2 cellular contexts compared by ENCODE assay signal in the genomic region with DNA sequence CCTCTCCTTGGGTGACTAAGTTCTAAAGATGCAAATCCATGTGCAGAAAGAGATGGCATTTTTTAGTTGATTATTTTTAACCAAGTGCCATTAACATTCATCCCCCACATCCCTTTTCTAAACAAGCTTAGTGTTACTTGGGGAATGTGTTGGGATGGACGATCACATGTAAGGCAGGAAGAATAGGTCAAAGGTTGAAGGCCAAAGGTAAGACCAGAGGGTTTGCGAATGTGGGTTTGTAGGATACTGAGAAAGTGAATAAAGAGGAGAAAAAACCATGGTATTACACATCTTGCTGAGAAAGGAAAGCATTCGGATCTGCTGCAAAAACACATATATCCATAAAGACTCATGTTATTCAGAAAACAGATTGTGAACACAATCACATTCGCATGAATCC.
TF ChIP-seq lines count a peak whose summit lies in the region.

No MANE protein-coding gene starts in this region.

TF ChIP-seq in IMR-90, 13 proteins besides CTCF, POLR2A, EP300 and RAD21 (continued from another document):
- no peak for TF ChIP-seq ELK1 (IDR thresholded peaks at IDR 0.05; ENCODE audit: borderline replicate concordance, low read depth, low read length)
- TF ChIP-seq MAFK (IDR thresholded peaks at IDR 0.05; ENCODE audit: low read depth, low read length), result no peak
- TF ChIP-seq NFE2L2 (IDR thresholded peaks at IDR 0.05; ENCODE audit: low read depth, low read length), result no peak
- no peak for TF ChIP-seq FOS (IDR thresholded peaks at IDR 0.05; ENCODE audit: low read depth, low read length)
- TF ChIP-seq RFX5 (IDR thresholded peaks at IDR 0.05; ENCODE audit: low read depth, low read length), result no peak
- no peak for TF ChIP-seq SMC3 (IDR thresholded peaks at IDR 0.05; ENCODE audit: low read depth, low read length)
- TF ChIP-seq CHD1 (IDR thresholded peaks at IDR 0.05; ENCODE audit: low read depth, low read length), result no peak
- TF ChIP-seq MAZ (IDR thresholded peaks at IDR 0.05; ENCODE audit: borderline replicate concordance, low read depth, low read length), result no peak
TF ChIP-seq in IMR-90: peak in this region for 0.

TF ChIP-seq in GM12878, 131 proteins besides CTCF, POLR2A, EP300 and RAD21:
- TF ChIP-seq, protein P1, sequence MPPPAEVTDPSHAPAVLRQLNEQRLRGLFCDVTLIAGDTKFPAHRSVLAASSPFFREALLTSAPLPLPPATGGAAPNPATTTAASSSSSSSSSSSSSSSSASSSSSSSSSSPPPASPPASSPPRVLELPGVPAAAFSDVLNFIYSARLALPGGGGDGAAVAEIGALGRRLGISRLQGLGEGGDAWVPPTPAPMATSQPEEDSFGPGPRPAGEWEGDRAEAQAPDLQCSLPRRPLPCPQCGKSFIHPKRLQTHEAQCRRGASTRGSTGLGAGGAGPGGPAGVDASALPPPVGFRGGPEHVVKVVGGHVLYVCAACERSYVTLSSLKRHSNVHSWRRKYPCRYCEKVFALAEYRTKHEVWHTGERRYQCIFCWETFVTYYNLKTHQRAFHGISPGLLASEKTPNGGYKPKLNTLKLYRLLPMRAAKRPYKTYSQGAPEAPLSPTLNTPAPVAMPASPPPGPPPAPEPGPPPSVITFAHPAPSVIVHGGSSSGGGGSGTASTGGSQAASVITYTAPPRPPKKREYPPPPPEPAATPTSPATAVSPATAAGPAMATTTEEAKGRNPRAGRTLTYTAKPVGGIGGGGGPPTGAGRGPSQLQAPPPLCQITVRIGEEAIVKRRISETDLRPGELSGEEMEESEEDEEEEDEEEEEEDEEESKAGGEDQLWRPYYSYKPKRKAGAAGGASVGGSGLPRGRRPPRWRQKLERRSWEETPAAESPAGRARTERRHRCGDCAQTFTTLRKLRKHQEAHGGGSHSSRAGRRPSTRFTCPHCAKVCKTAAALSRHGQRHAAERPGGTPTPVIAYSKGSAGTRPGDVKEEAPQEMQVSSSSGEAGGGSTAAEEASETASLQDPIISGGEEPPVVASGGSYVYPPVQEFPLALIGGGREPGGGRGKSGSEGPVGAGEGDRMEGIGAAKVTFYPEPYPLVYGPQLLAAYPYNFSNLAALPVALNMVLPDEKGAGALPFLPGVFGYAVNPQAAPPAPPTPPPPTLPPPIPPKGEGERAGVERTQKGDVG (CRISPR knock-in tag; IDR thresholded peaks at IDR 0.05), result no peak
- TF ChIP-seq ZNF207 (IDR thresholded peaks at IDR 0.05; ENCODE audit: borderline replicate concordance) (no peak), YY1 (IDR thresholded peaks at IDR 0.05; ENCODE audit: low read depth, low read length) (no peak), HDGF (IDR thresholded peaks at IDR 0.05) (no peak), KLF5 (IDR thresholded peaks at IDR 0.05; ENCODE audit: partially characterized antibody) (no peak), NFIC (IDR thresholded peaks at IDR 0.05; ENCODE audit: low read depth, low read length) (no peak), CBX3 (IDR thresholded peaks at IDR 0.05; ENCODE audit: borderline replicate concordance, low read depth) (no peak), ZNF274 (IDR thresholded peaks at IDR 0.05; ENCODE audit: insufficient read depth, insufficient read length) (no peak), PAX5 (IDR thresholded peaks at IDR 0.05; ENCODE audit: borderline replicate concordance, low read depth, low read length) (no peak), SP1 (IDR thresholded peaks at IDR 0.05; ENCODE audit: low read depth, low read length) (no peak), IRF4 (IDR thresholded peaks at IDR 0.05; ENCODE audit: low read depth, low read length) (no peak), MTA2 (IDR thresholded peaks at IDR 0.05; ENCODE audit: low read depth) (no peak), ASH2L (IDR thresholded peaks at IDR 0.05; ENCODE audit: borderline replicate concordance, low read depth) (no peak), NR2C2 (IDR thresholded peaks at IDR 0.05; ENCODE audit: borderline replicate concordance, control insufficient read depth, insufficient read length, low read depth) (no peak), RAD51 (IDR thresholded peaks at IDR 0.05) (no peak), ZZZ3 (IDR thresholded peaks at IDR 0.05; ENCODE audit: control insufficient read depth, insufficient read length, low read depth) (no peak)
- TF ChIP-seq, protein P2, sequence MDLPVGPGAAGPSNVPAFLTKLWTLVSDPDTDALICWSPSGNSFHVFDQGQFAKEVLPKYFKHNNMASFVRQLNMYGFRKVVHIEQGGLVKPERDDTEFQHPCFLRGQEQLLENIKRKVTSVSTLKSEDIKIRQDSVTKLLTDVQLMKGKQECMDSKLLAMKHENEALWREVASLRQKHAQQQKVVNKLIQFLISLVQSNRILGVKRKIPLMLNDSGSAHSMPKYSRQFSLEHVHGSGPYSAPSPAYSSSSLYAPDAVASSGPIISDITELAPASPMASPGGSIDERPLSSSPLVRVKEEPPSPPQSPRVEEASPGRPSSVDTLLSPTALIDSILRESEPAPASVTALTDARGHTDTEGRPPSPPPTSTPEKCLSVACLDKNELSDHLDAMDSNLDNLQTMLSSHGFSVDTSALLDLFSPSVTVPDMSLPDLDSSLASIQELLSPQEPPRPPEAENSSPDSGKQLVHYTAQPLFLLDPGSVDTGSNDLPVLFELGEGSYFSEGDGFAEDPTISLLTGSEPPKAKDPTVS (IDR thresholded peaks at IDR 0.05; ENCODE audit: low read depth, low read length), result no peak
- TF ChIP-seq, protein P3, sequence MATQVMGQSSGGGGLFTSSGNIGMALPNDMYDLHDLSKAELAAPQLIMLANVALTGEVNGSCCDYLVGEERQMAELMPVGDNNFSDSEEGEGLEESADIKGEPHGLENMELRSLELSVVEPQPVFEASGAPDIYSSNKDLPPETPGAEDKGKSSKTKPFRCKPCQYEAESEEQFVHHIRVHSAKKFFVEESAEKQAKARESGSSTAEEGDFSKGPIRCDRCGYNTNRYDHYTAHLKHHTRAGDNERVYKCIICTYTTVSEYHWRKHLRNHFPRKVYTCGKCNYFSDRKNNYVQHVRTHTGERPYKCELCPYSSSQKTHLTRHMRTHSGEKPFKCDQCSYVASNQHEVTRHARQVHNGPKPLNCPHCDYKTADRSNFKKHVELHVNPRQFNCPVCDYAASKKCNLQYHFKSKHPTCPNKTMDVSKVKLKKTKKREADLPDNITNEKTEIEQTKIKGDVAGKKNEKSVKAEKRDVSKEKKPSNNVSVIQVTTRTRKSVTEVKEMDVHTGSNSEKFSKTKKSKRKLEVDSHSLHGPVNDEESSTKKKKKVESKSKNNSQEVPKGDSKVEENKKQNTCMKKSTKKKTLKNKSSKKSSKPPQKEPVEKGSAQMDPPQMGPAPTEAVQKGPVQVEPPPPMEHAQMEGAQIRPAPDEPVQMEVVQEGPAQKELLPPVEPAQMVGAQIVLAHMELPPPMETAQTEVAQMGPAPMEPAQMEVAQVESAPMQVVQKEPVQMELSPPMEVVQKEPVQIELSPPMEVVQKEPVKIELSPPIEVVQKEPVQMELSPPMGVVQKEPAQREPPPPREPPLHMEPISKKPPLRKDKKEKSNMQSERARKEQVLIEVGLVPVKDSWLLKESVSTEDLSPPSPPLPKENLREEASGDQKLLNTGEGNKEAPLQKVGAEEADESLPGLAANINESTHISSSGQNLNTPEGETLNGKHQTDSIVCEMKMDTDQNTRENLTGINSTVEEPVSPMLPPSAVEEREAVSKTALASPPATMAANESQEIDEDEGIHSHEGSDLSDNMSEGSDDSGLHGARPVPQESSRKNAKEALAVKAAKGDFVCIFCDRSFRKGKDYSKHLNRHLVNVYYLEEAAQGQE (IDR thresholded peaks at IDR 0.05; ENCODE audit: low read depth, low read length), result no peak
- TF ChIP-seq, protein P4, sequence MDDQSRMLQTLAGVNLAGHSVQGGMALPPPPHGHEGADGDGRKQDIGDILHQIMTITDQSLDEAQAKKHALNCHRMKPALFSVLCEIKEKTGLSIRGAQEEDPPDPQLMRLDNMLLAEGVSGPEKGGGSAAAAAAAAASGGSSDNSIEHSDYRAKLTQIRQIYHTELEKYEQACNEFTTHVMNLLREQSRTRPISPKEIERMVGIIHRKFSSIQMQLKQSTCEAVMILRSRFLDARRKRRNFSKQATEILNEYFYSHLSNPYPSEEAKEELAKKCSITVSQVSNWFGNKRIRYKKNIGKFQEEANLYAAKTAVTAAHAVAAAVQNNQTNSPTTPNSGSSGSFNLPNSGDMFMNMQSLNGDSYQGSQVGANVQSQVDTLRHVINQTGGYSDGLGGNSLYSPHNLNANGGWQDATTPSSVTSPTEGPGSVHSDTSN (IDR thresholded peaks at IDR 0.05; ENCODE audit: insufficient replicate concordance, low read depth, low read length), result no peak
- TF ChIP-seq, protein P5, sequence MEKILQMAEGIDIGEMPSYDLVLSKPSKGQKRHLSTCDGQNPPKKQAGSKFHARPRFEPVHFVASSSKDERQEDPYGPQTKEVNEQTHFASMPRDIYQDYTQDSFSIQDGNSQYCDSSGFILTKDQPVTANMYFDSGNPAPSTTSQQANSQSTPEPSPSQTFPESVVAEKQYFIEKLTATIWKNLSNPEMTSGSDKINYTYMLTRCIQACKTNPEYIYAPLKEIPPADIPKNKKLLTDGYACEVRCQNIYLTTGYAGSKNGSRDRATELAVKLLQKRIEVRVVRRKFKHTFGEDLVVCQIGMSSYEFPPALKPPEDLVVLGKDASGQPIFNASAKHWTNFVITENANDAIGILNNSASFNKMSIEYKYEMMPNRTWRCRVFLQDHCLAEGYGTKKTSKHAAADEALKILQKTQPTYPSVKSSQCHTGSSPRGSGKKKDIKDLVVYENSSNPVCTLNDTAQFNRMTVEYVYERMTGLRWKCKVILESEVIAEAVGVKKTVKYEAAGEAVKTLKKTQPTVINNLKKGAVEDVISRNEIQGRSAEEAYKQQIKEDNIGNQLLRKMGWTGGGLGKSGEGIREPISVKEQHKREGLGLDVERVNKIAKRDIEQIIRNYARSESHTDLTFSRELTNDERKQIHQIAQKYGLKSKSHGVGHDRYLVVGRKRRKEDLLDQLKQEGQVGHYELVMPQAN (conservative IDR thresholded peaks at IDR 0.05), result no peak
